Comparison of ENCODE assay signal across 26 cellular contexts in genomic region chr1:202072211-202072610, GRCh38. TPM values are rescaled to one million over a fixed set of nuclear protein-coding genes. Genes with fewer than 3 reads are reported as not detected.
A peak's percentile ranks its signal among the peaks of the same experiment; 100 is the strongest.
DNase-seq lines count a peak whose midpoint lies in the region; ATAC-seq, FAIRE-seq and TF ChIP-seq lines count a peak whose summit lies in the region.
"Had no signal": no experiment of that assay in that cellular context is flagged by ENCODE, and none has a peak within 500 bp of the region (broad histone marks: within the 10 kb centered on the region; RNA-seq: fewer than 3 reads in every experiment).

No MANE protein-coding gene starts in this region.

- H3K4me3 ChIP-seq in colonic mucosa (no peak overlapping the region), left lung (no peak overlapping the region), small intestine (ENCODE audit: low read depth in 1 of 2, low read length in 2 of 2) (no peak overlapping the region)

- WGBS in small intestine, 3 donors = 15 to 68% (median 40%) methylated on average over 6 to 8 of the region's 8 CpGs

- H3K9ac ChIP-seq in colonic mucosa (ENCODE audit: low read depth in 2 of 2, low read length in 2 of 2) = peak overlapping the region; percentile 14 to 67
- H3K9ac ChIP-seq: KMS-11 had no signal

- H3K27me3 ChIP-seq in colonic mucosa = no peaks in the 10 kb centered on the region
- no peaks in the 10 kb centered on the region for H3K27me3 ChIP-seq in left lung
- no peaks in the 10 kb centered on the region for H3K27me3 ChIP-seq in small intestine (ENCODE audit: control insufficient read depth in 2 of 2, insufficient read depth in 2 of 2, low read length in 2 of 2)

- DNase-seq in HUDEP-2 (lab: John Stamatoyannopoulos, UW; ENCODE audit: unreplicated experiment in 76 of 76) (peak in 51 of 76 experiments; percentile 6 to 75 (median 34)), colonic mucosa (peak; percentile 83), left lung (no peak), small intestine (peak; percentile 84), NCI-H1092 (lab: John Stamatoyannopoulos, UW) (no peak), glomerular visceral epithelial cell (ENCODE audit: extremely low spot score) (no peak)
- DNase-seq: DMS53, GDM1, HCEC 1CT, IMR-90, MV-4-11, NCI-H1417, NCI-H1694 treated with DMSO at 0.1 percent for 48 hours, NCI-H2081 treated with DMSO at 0.1 percent for 48 hours, NCI-H2171 treated with DMSO at 0.1 percent for 48 hours, NCI-H524 treated with DMSO at 0.1 percent for 48 hours, NCI-H82, RPMI8226, SHP77 had no signal

- ATAC-seq in left lung (peak; percentile 50), HG03342 (IDR thresholded peaks at IDR 0.05; ENCODE audit: unreplicated experiment) (no peak), GM21723 (IDR thresholded peaks at IDR 0.05; ENCODE audit: unreplicated experiment) (no peak)

- H3K36me3 ChIP-seq in colonic mucosa (no peaks in the 10 kb centered on the region), left lung (no peaks in the 10 kb centered on the region), small intestine (ENCODE audit: control insufficient read depth in 2 of 2, insufficient read depth in 2 of 2, low read length in 2 of 2) (no peaks in the 10 kb centered on the region)

- no peak for FAIRE-seq in small intestine (lab: Jason Lieb, UNC)
- FAIRE-seq: D721Med, GM19239, HTR-8/SVneo had no signal

- H3K27ac ChIP-seq in colonic mucosa (peak overlapping the region; percentile 73), left lung (no peak overlapping the region), small intestine (ENCODE audit: low read depth in 1 of 2, low read length in 1 of 2) (peak overlapping the region; percentile 61 to 76)
- H3K27ac ChIP-seq: C4-2B, KMS-11 had no signal

- intact Hi-C loops in colonic mucosa (cut with DNase I) (no loop called here), left lung (cut with DNase I) (no loop called here)

- TF ChIP-seq CTCF in colonic mucosa (IDR thresholded peaks at IDR 0.05) = no peak
- TF ChIP-seq CTCF in left lung (IDR thresholded peaks at IDR 0.05) = no peak

- H3K4me1 ChIP-seq in colonic mucosa (peaks cover 14% of the 10 kb centered on the region), left lung (no peaks in the 10 kb centered on the region), small intestine (ENCODE audit: control insufficient read depth in 2 of 2, insufficient read depth in 1 of 2, low read depth in 1 of 2, low read length in 1 of 2) (no peaks in the 10 kb centered on the region)

- H3K9me3 ChIP-seq in colonic mucosa (no peaks in the 10 kb centered on the region), left lung (no peaks in the 10 kb centered on the region), small intestine (ENCODE audit: control insufficient read depth, low read depth) (no peaks in the 10 kb centered on the region)

RNA-seq across cellular contexts. Expression of gene GPR37L1, which starts 50.5 kb away (rescaled TPM):
- total RNA-seq in colonic mucosa (1 to 10 TPM; 1.6 to 3.1 TPM), left lung (under 1 TPM; 0.05 to 0.09 TPM)
- under 1 TPM in 2 of 3 donors, not detected in 1; 0.22 to 0.37 TPM for polyA plus RNA-seq in small intestine
- total RNA-seq: IMR-90 had no signal

Comparison
In these comparisons a context has a peak if more than half of its experiments do, and no peak if none do; other contexts are left out.
1. DNase-seq: peak in HUDEP-2 (51 of 76), colonic mucosa (single experiment) and small intestine (single experiment); none in left lung (0 of 2), NCI-H1092 (single experiment) and glomerular visceral epithelial cell (single experiment).
2. H3K27ac ChIP-seq: peak in colonic mucosa (single experiment) and small intestine (2 of 2); none in left lung (0 of 2).